In the genomic region with DNA sequence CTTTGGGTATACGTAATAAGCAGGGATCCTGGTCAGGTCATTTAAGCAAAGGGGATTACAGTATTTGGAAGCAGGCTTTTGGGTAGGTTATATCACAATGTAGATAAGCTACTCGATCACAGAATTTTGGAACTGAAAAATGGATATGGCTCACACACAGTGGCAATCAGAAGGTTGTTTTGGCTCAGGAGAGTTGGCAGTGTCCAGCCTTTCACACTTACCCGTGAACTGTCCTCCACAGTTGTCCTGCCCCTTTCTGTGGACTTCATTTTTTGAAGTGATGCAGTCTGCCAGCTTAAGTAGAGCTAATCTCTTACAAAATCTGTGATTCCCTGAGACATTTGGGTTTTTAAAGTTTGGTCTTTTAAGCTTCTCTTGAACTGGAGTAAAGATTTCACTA, we compare ENCODE assay signal across 35 cellular contexts.
"Had no signal": no experiment of that assay in that cellular context is flagged by ENCODE, and none has a peak within 500 bp of the region (broad histone marks: within the 10 kb centered on the region; RNA-seq: fewer than 3 reads in every experiment).

No MANE protein-coding gene starts in this region.

- H3K4me1 Mint-ChIP-seq: activated B cell treated with CpG ODN at 0.5 μM for 24 hours; activated CD4-positive, alpha-beta T cell treated with anti-CD3 and anti-CD28 coated beads, Interleukin-2, amount 10 ng/mL, durations not matched to agents 24 days and 14 days; activated T-helper 17 cell treated with anti-CD3 and anti-CD28 coated beads, Interleukin-2, amount 50 U/mL, for 72 hours; T-cell had no signal

- H3K27me3 Mint-ChIP-seq: activated B cell treated with CpG ODN at 0.5 μM for 24 hours; activated CD4-positive, alpha-beta memory T cell treated with anti-CD3 and anti-CD28 coated beads for 36 hours; activated CD4-positive, alpha-beta T cell treated with anti-CD3 and anti-CD28 coated beads, Interleukin-2, amount 10 ng/mL, durations not matched to agents 24 days and 14 days; activated CD8-positive, alpha-beta T cell treated with anti-CD3 and anti-CD28 coated beads for 36 hours; activated naive CD8-positive, alpha-beta T cell treated with anti-CD3 and anti-CD28 coated beads for 36 hours; activated T-helper 17 cell treated with anti-CD3 and anti-CD28 coated beads, Interleukin-2, amount 50 U/mL, for 72 hours; central memory CD8-positive, alpha-beta T cell; T-cell had no signal

- H3K27ac Mint-ChIP-seq: activated B cell treated with CpG ODN at 0.5 μM for 24 hours; activated CD4-positive, alpha-beta memory T cell treated with anti-CD3 and anti-CD28 coated beads for 36 hours; activated CD4-positive, alpha-beta T cell treated with anti-CD3 and anti-CD28 coated beads, Interleukin-2, amount 10 ng/mL, durations not matched to agents 24 days and 14 days; activated CD8-positive, alpha-beta T cell treated with anti-CD3 and anti-CD28 coated beads for 36 hours; activated naive CD4-positive, alpha-beta T cell treated with anti-CD3 and anti-CD28 coated beads for 36 hours; activated naive CD8-positive, alpha-beta T cell treated with anti-CD3 and anti-CD28 coated beads for 36 hours; activated T-cell treated with anti-CD3 and anti-CD28 coated beads, Interleukin-2, amount 50 U/mL, for 72 hours; activated T-helper 1 cell treated with anti-CD3 and anti-CD28 coated beads, Interleukin-12 subunit alpha, Interleukin-12 subunit beta, Interleukin-2, Interleukin-4 antibody, amounts not matched to agents 30 ng/mL and 10 ng/mL and 1 ng/mL, durations not matched to agents 14 hours and 24 hours and 36 hours; activated T-helper 17 cell treated with anti-CD3 and anti-CD28 coated beads, Interleukin-2, amount 50 U/mL, for 72 hours; T-cell; T-helper 2 cell treated with Interferon-gamma antibody and Interleukin-4, amounts not matched to agents 5 μg/mL and 100 μg/mL, for 36 hours had no signal

- H3K4me3 ChIP-seq: adrenal gland, body of pancreas, breast epithelium had no signal

- H3K27me3 ChIP-seq: adrenal gland, body of pancreas, brain microvascular endothelial cell, breast epithelium had no signal

- H3K4me3 Mint-ChIP-seq: activated B cell treated with CpG ODN at 0.5 μM for 24 hours; activated CD4-positive, alpha-beta memory T cell treated with anti-CD3 and anti-CD28 coated beads for 36 hours; activated CD4-positive, alpha-beta T cell treated with anti-CD3 and anti-CD28 coated beads, Interleukin-2, amount 10 ng/mL, durations not matched to agents 24 days and 14 days; activated CD8-positive, alpha-beta T cell treated with anti-CD3 and anti-CD28 coated beads for 36 hours; activated naive CD4-positive, alpha-beta T cell treated with anti-CD3 and anti-CD28 coated beads for 36 hours; activated naive CD8-positive, alpha-beta T cell treated with anti-CD3 and anti-CD28 coated beads for 36 hours; activated T-cell treated with anti-CD3 and anti-CD28 coated beads, Interleukin-2, amount 50 U/mL, for 4 hours; activated T-cell treated with anti-CD3 and anti-CD28 coated beads, Interleukin-2, amount 50 U/mL, for 72 hours; activated T-helper 1 cell treated with anti-CD3 and anti-CD28 coated beads, Interleukin-12 subunit alpha, Interleukin-12 subunit beta, Interleukin-2, Interleukin-4 antibody, amounts not matched to agents 30 ng/mL and 10 ng/mL and 1 ng/mL, durations not matched to agents 14 hours and 24 hours and 36 hours; activated T-helper 17 cell treated with anti-CD3 and anti-CD28 coated beads, Interleukin-2, amount 50 U/mL, for 72 hours; central memory CD8-positive, alpha-beta T cell; T-cell; T-helper 2 cell treated with Interferon-gamma antibody and Interleukin-4, amounts not matched to agents 5 μg/mL and 100 μg/mL, for 36 hours had no signal

- H3K9me3 ChIP-seq: adrenal gland, body of pancreas, breast epithelium had no signal

- H3K27ac ChIP-seq: adrenal gland, brain microvascular endothelial cell, breast epithelium had no signal

- H3K9me3 Mint-ChIP-seq: activated B cell treated with CpG ODN at 0.5 μM for 24 hours; activated CD4-positive, alpha-beta memory T cell treated with anti-CD3 and anti-CD28 coated beads for 36 hours; activated CD4-positive, alpha-beta T cell treated with anti-CD3 and anti-CD28 coated beads, Interleukin-2, amount 10 ng/mL, durations not matched to agents 24 days and 14 days; activated CD8-positive, alpha-beta T cell treated with anti-CD3 and anti-CD28 coated beads for 36 hours; activated naive CD4-positive, alpha-beta T cell treated with anti-CD3 and anti-CD28 coated beads for 36 hours; activated naive CD4-positive, alpha-beta T cell treated with anti-CD3 and anti-CD28 coated beads, Interleukin-2, amount 50 U/mL, for 72 hours; activated naive CD8-positive, alpha-beta T cell treated with anti-CD3 and anti-CD28 coated beads for 36 hours; activated T-cell treated with anti-CD3 and anti-CD28 coated beads, Interleukin-2, amount 50 U/mL, for 4 hours; activated T-cell treated with anti-CD3 and anti-CD28 coated beads, Interleukin-2, amount 50 U/mL, for 72 hours; activated T-helper 1 cell treated with anti-CD3 and anti-CD28 coated beads, Interleukin-12 subunit alpha, Interleukin-12 subunit beta, Interleukin-2, Interleukin-4 antibody, amounts not matched to agents 30 ng/mL and 10 ng/mL and 1 ng/mL, durations not matched to agents 14 hours and 24 hours and 36 hours; activated T-helper 17 cell treated with anti-CD3 and anti-CD28 coated beads, Interleukin-2, amount 50 U/mL, for 72 hours; central memory CD8-positive, alpha-beta T cell; T-cell; T-helper 2 cell treated with Interferon-gamma antibody and Interleukin-4, amounts not matched to agents 5 μg/mL and 100 μg/mL, for 36 hours had no signal

- H3K4me1 ChIP-seq: adrenal gland, body of pancreas, breast epithelium had no signal

- ATAC-seq: activated CD8-positive, alpha-beta T cell treated with anti-CD3 and anti-CD28 coated beads for 36 hours; activated naive CD4-positive, alpha-beta T cell treated with anti-CD3 and anti-CD28 coated beads, Interleukin-2, amount 50 U/mL, for 72 hours; activated T-cell treated with anti-CD3 and anti-CD28 coated beads, Interleukin-2, amount 50 U/mL, for 4 hours; activated T-cell treated with anti-CD3 and anti-CD28 coated beads, Interleukin-2, amount 50 U/mL, for 72 hours; activated T-helper 17 cell treated with anti-CD3 and anti-CD28 coated beads, Interleukin-2, amount 50 U/mL, for 72 hours; body of pancreas; T-cell had no signal

- DNase-seq: activated B cell treated with CpG ODN at 0.5 μM for 24 hours; activated CD4-positive, alpha-beta memory T cell treated with anti-CD3 and anti-CD28 coated beads for 36 hours; activated CD4-positive, alpha-beta T cell treated with anti-CD3 and anti-CD28 coated beads for 4 hours; activated CD4-positive, alpha-beta T cell treated with anti-CD3 and anti-CD28 coated beads, Interleukin-2, amount 10 ng/mL, durations not matched to agents 24 days and 14 days; activated CD4-positive, alpha-beta T cell treated with anti-CD3 and anti-CD28 coated beads, Interleukin-2, amount 50 U/mL, for 1 hour; activated CD4-positive, alpha-beta T cell treated with anti-CD3 and anti-CD28 coated beads, Interleukin-2, amount 50 U/mL, for 4 hours; activated CD4-positive, CD25-positive, alpha-beta regulatory T cell treated with anti-CD3 and anti-CD28 coated beads, Interleukin-2, amount 50 U/mL, for 72 hours; activated CD8-positive, alpha-beta memory T cell treated with anti-CD3 and anti-CD28 coated beads, Interleukin-2, amount 50 U/mL, for 4 hours; activated CD8-positive, alpha-beta T cell treated with anti-CD3 and anti-CD28 coated beads for 36 hours; activated effector memory CD4-positive, alpha-beta T cell treated with anti-CD3 and anti-CD28 coated beads, Interleukin-2, amount 50 U/mL, for 16 hours; activated gamma-delta T cell treated with Interleukin-2 at 50 U/mL for 16 hours; activated naive CD4-positive, alpha-beta T cell; activated naive CD4-positive, alpha-beta T cell treated with anti-CD3 and anti-CD28 coated beads for 36 hours; activated naive CD4-positive, alpha-beta T cell treated with anti-CD3 and anti-CD28 coated beads, Interleukin-2, amount 50 U/mL, for 16 hours; activated naive CD8-positive, alpha-beta T cell treated with anti-CD3 and anti-CD28 coated beads for 36 hours; activated T-cell treated with anti-CD3 and anti-CD28 coated beads for 4 hours; activated T-cell treated with anti-CD3 and anti-CD28 coated beads, Interleukin-2, amount 50 U/mL, for 1 hour; activated T-cell treated with anti-CD3 and anti-CD28 coated beads, Interleukin-2, amount 50 U/mL, for 4 hours; activated T-cell treated with anti-CD3 and anti-CD28 coated beads, Interleukin-2, amount 50 U/mL, for 72 hours; amniotic stem cell; aorta; body of pancreas; brain microvascular endothelial cell; caudate nucleus; cerebellar nuclear complex; T-cell; T-helper 2 cell; T-helper 9 cell had no signal
